ENCODE assay signal across 10 cellular contexts in genomic region chr2:47654790-47655562, GRCh38.
A peak's percentile ranks its signal among the peaks of the same experiment; 100 is the strongest.
DNase-seq lines count a peak whose midpoint lies in the region; ATAC-seq and TF ChIP-seq lines count a peak whose summit lies in the region.
"Had no signal": no experiment of that assay in that cellular context is flagged by ENCODE, and none has a peak within 500 bp of the region (broad histone marks: within the 10 kb centered on the region; RNA-seq: fewer than 3 reads in every experiment).

No MANE protein-coding gene starts in this region.

- no peak overlapping the region for H3K27ac Mint-ChIP-seq in MCF 10A (ENCODE audit: low read depth, unreplicated experiment)
- peak overlapping the region in 1 of 8 donors; percentile 4 for H3K27ac Mint-ChIP-seq in CD8-positive, alpha-beta memory T cell
- no peak overlapping the region for H3K27ac Mint-ChIP-seq in activated T-helper 2 cell treated with anti-CD3 and anti-CD28 coated beads, Interferon-gamma antibody, Interleukin-2, Interleukin-4, amounts not matched to agents 10 μg/mL and 5 μg/mL and 100 μg/mL, durations not matched to agents 14 hours and 24 hours and 36 hours

- H3K27ac ChIP-seq in breast epithelium (no peak overlapping the region), OCI-LY1 (ENCODE audit: low read depth, low read length, poor library complexity, severe bottlenecking) (peak overlapping the region; percentile 99), transverse colon (no peak overlapping the region)
- no peak overlapping the region for H3K27ac ChIP-seq in CD8-positive, alpha-beta memory T cell (ENCODE audit: low read depth, low read length)
- H3K27ac ChIP-seq: suprapubic skin had no signal

- POLR2A ChIA-PET in MCF 10A (lab: Yijun Ruan, JAX): interaction anchor here (0.6 kb wide), 1 partner anchor 793 kb away, joined by 3 read pairs; no protein-coding TSS in a partner anchor
- POLR2A ChIA-PET in CD8-positive, alpha-beta memory T cell (lab: Charles Lee): no interaction called here

- no peaks in the 10 kb centered on the region for H3K9me2 ChIP-seq in OCI-LY1 (ENCODE audit: low read depth, low read length)

- intact Hi-C loops in MCF 10A (cut with micrococcal nuclease): no loop called here
- intact Hi-C loops in breast epithelium (cut with DNase I; ENCODE audit: low total_unique reads): loop anchor here (5.0 kb wide), 1 partner anchor 372 kb away; no protein-coding TSS in a partner anchor
- intact Hi-C loops in transverse colon (cut with DNase I; ENCODE audit: low total_unique reads): no loop called here
- intact Hi-C loops in activated T-helper 2 cell treated with anti-CD3 and anti-CD28 coated beads, Interferon-gamma antibody, Interleukin-2, Interleukin-4, amounts not matched to agents 10 μg/mL and 5 μg/mL and 100 μg/mL, durations not matched to agents 14 hours and 24 hours and 36 hours (cut with micrococcal nuclease): no loop called here

- H3K27me3 ChIP-seq in breast epithelium: no peaks in the 10 kb centered on the region
- H3K27me3 ChIP-seq in OCI-LY1 (ENCODE audit: insufficient read depth, low read length): no peaks in the 10 kb centered on the region
- no peaks in the 10 kb centered on the region for H3K27me3 ChIP-seq in transverse colon
- H3K27me3 ChIP-seq in CD8-positive, alpha-beta memory T cell (ENCODE audit: insufficient read depth, low read length, poor library complexity, severe bottlenecking): no peaks in the 10 kb centered on the region
- H3K27me3 ChIP-seq: suprapubic skin had no signal

- WGBS in transverse colon (ENCODE audit: low coverage in 1 of 2), 2 donors: 58 to 69% methylated on average over 3 to 15 of the region's 15 CpGs

- DNase-seq in MCF 10A (ENCODE audit: unreplicated experiment) (peak; percentile 46), breast epithelium (ENCODE audit: low spot score in 2 of 2) (no peak), transverse colon (peak; percentile 24), Kasumi-1 (lab: John Stamatoyannopoulos, UW) (no peak)
- DNase-seq in CD8-positive, alpha-beta memory T cell: no peak
- DNase-seq in activated T-helper 2 cell treated with anti-CD3 and anti-CD28 coated beads, Interferon-gamma antibody, Interleukin-2, Interleukin-4, amounts not matched to agents 10 μg/mL and 5 μg/mL and 100 μg/mL, durations not matched to agents 14 hours and 24 hours and 36 hours (ENCODE audit: low spot score): no peak

- peaks cover 5% of the 10 kb centered on the region for H3K4me1 Mint-ChIP-seq in MCF 10A (ENCODE audit: insufficient read depth, unreplicated experiment)
- no peaks in the 10 kb centered on the region for H3K4me1 Mint-ChIP-seq in CD8-positive, alpha-beta memory T cell
- H3K4me1 Mint-ChIP-seq in activated T-helper 2 cell treated with anti-CD3 and anti-CD28 coated beads, Interferon-gamma antibody, Interleukin-2, Interleukin-4, amounts not matched to agents 10 μg/mL and 5 μg/mL and 100 μg/mL, durations not matched to agents 14 hours and 24 hours and 36 hours (ENCODE audit: low read depth): no peaks in the 10 kb centered on the region

- no peak overlapping the region for H3K4me3 Mint-ChIP-seq in MCF 10A (ENCODE audit: unreplicated experiment)
- H3K4me3 Mint-ChIP-seq in CD8-positive, alpha-beta memory T cell: no peak overlapping the region
- H3K4me3 Mint-ChIP-seq in activated T-helper 2 cell treated with anti-CD3 and anti-CD28 coated beads, Interferon-gamma antibody, Interleukin-2, Interleukin-4, amounts not matched to agents 10 μg/mL and 5 μg/mL and 100 μg/mL, durations not matched to agents 14 hours and 24 hours and 36 hours (ENCODE audit: low read depth): no peak overlapping the region
- H3K4me3 Mint-ChIP-seq: brain had no signal

- CTCF ChIA-PET in MCF 10A (lab: Yijun Ruan, JAX): interaction anchor here (0.6 to 1.3 kb wide), 7 partner anchors 14 to 1147 kb away, joined by 3 to 5 read pairs (median 3); no protein-coding TSS in a partner anchor
- CTCF ChIA-PET in CD8-positive, alpha-beta memory T cell (lab: Charles Lee): interaction anchor here (0.6 kb wide), 2 partner anchors 13 to 827 kb away, joined by 3 read pairs; no protein-coding TSS in a partner anchor

- no peaks in the 10 kb centered on the region for H3K9me3 Mint-ChIP-seq in MCF 10A (ENCODE audit: unreplicated experiment)
- H3K9me3 Mint-ChIP-seq in CD8-positive, alpha-beta memory T cell: no peaks in the 10 kb centered on the region
- no peaks in the 10 kb centered on the region for H3K9me3 Mint-ChIP-seq in activated T-helper 2 cell treated with anti-CD3 and anti-CD28 coated beads, Interferon-gamma antibody, Interleukin-2, Interleukin-4, amounts not matched to agents 10 μg/mL and 5 μg/mL and 100 μg/mL, durations not matched to agents 14 hours and 24 hours and 36 hours
- H3K9me3 Mint-ChIP-seq: brain had no signal

- H3K27me3 Mint-ChIP-seq in MCF 10A (ENCODE audit: insufficient read depth, unreplicated experiment): no peaks in the 10 kb centered on the region
- H3K27me3 Mint-ChIP-seq in CD8-positive, alpha-beta memory T cell: peaks cover 5% of the 10 kb centered on the region in 2 donors
- H3K27me3 Mint-ChIP-seq in activated T-helper 2 cell treated with anti-CD3 and anti-CD28 coated beads, Interferon-gamma antibody, Interleukin-2, Interleukin-4, amounts not matched to agents 10 μg/mL and 5 μg/mL and 100 μg/mL, durations not matched to agents 14 hours and 24 hours and 36 hours (ENCODE audit: low read depth): no peaks in the 10 kb centered on the region
- H3K27me3 Mint-ChIP-seq: brain had no signal

- no peaks in the 10 kb centered on the region for H3K79me2 ChIP-seq in OCI-LY1 (ENCODE audit: insufficient read depth, low read length)

- no peaks in the 10 kb centered on the region; the same call in 1 of the 2 replicates for H3F3A ChIP-seq in OCI-LY1 (ENCODE audit: insufficient read depth, low read length)

- H3K4me1 ChIP-seq in breast epithelium: no peaks in the 10 kb centered on the region
- peaks cover 90% of the 10 kb centered on the region for H3K4me1 ChIP-seq in OCI-LY1 (ENCODE audit: insufficient read depth, low read length, severe bottlenecking)
- peaks cover 0 to 8% (median 3%) of the 10 kb centered on the region in 4 donors for H3K4me1 ChIP-seq in transverse colon
- H3K4me1 ChIP-seq in CD8-positive, alpha-beta memory T cell (ENCODE audit: insufficient read depth, low read length): no peaks in the 10 kb centered on the region
- H3K4me1 ChIP-seq: suprapubic skin had no signal

- no peaks in the 10 kb centered on the region for H4K20me1 ChIP-seq in OCI-LY1 (ENCODE audit: insufficient read depth, low read length)

- peak overlapping the region; percentile 97 for H3K4me2 ChIP-seq in OCI-LY1 (ENCODE audit: low read length)

- H3K9me3 ChIP-seq in breast epithelium (no peaks in the 10 kb centered on the region), OCI-LY1 (ENCODE audit: low read length) (no peaks in the 10 kb centered on the region), transverse colon (no peaks in the 10 kb centered on the region)
- H3K9me3 ChIP-seq in CD8-positive, alpha-beta memory T cell (ENCODE audit: low read length): no peaks in the 10 kb centered on the region
- H3K9me3 ChIP-seq: suprapubic skin had no signal

- no peaks in the 10 kb centered on the region for H3K36me3 ChIP-seq in breast epithelium
- H3K36me3 ChIP-seq in OCI-LY1 (ENCODE audit: insufficient read depth, low read length): no peaks in the 10 kb centered on the region
- no peaks in the 10 kb centered on the region for H3K36me3 ChIP-seq in transverse colon
- H3K36me3 ChIP-seq in CD8-positive, alpha-beta memory T cell (ENCODE audit: insufficient read depth, low read length): no peaks in the 10 kb centered on the region
- H3K36me3 ChIP-seq: suprapubic skin had no signal

- H3K9ac ChIP-seq in OCI-LY1 (ENCODE audit: low read length): peak overlapping the region; percentile 99

- no TSS peak for BruUV-seq in MCF 10A (replicated peaks; lab: Mats Ljungman, UMichigan)

- H3K4me3 ChIP-seq in breast epithelium (no peak overlapping the region), OCI-LY1 (ENCODE audit: low read depth, low read length, poor library complexity, severe bottlenecking) (peak overlapping the region; percentile 70), transverse colon (no peak overlapping the region)
- no peak overlapping the region for H3K4me3 ChIP-seq in CD8-positive, alpha-beta memory T cell (ENCODE audit: low read length)
- H3K4me3 ChIP-seq: suprapubic skin had no signal

- no peaks in the 10 kb centered on the region for H3K36me3 Mint-ChIP-seq in MCF 10A (ENCODE audit: insufficient read depth, unreplicated experiment)
- H3K36me3 Mint-ChIP-seq in CD8-positive, alpha-beta memory T cell: no peaks in the 10 kb centered on the region
- H3K36me3 Mint-ChIP-seq in activated T-helper 2 cell treated with anti-CD3 and anti-CD28 coated beads, Interferon-gamma antibody, Interleukin-2, Interleukin-4, amounts not matched to agents 10 μg/mL and 5 μg/mL and 100 μg/mL, durations not matched to agents 14 hours and 24 hours and 36 hours (ENCODE audit: low read depth): no peaks in the 10 kb centered on the region
- H3K36me3 Mint-ChIP-seq: brain had no signal

- TF ChIP-seq CTCF in MCF 10A (IDR thresholded peaks at IDR 0.05; ENCODE audit: unreplicated experiment) (no peak), breast epithelium (IDR thresholded peaks at IDR 0.05) (no peak), OCI-LY1 (IDR thresholded peaks at IDR 0.05; ENCODE audit: low read length) (no peak), transverse colon (IDR thresholded peaks at IDR 0.05) (no peak)

- no peak for TF ChIP-seq EP300 in transverse colon (IDR thresholded peaks at IDR 0.05; ENCODE audit: low read depth)

- TF ChIP-seq POLR2A in breast epithelium (IDR thresholded peaks at IDR 0.05) (no peak), transverse colon (IDR thresholded peaks at IDR 0.05) (no peak)

- in situ Hi-C loops in transverse colon (cut with MboI; ENCODE audit: low pct_ligation_motif_present in 1 of 4, low pct_unique_long_range_greater_than_20kb in 1 of 4, low sequenced_read_pairs in 3 of 4): no loop called here

- no peak overlapping the region for H2AFZ ChIP-seq in OCI-LY1 (ENCODE audit: low read length)

- peak; percentile 77 for ATAC-seq in HG03045 (IDR thresholded peaks at IDR 0.05; ENCODE audit: unreplicated experiment)

Comparison
In these comparisons a context has a peak if more than half of its experiments do, and no peak if none do; other contexts are left out.
1. DNase-seq: peak in MCF 10A (single experiment) and transverse colon (single experiment); none in breast epithelium (0 of 2), CD8-positive, alpha-beta memory T cell (0 of 5), activated T-helper 2 cell treated with anti-CD3 and anti-CD28 coated beads, Interferon-gamma antibody, Interleukin-2, Interleukin-4, amounts not matched to agents 10 μg/mL and 5 μg/mL and 100 μg/mL, durations not matched to agents 14 hours and 24 hours and 36 hours (single experiment) and Kasumi-1 (0 of 2).